In the genomic region with DNA sequence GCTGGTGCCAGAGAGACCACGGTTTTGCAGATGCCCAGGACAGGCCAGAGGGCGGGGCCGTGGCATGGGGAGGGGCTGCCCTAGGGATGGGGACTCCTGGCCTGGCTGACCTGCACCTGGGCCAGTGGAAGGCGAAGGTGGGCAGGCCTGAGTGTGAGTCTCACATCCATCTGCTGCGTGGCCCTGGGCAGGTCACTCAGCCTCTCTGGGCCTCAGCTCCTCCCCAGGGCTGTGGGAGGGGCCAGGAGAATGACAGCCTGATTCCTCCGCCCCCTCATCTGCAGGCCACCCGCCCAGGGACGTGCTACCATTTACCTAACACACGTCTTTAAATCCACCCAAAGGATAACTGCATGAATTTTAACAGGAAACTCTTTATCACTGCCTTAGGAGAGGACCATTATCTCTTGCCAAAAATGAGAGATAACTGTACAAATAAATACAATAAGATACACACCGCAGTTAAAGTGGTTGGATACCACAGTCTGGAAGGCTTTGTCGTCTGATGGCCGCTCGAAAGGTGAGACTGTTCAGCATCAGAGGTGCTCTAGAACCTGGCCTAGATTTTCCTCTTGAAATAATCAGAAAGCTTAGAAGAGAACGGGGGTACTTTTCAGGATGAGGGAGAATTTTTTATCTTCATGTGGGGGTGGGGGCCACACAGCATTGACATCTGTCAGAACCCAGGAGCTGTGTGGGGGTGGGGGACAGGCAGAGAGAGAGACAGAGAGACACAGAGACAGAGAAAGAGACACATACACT, we compare ENCODE assay signal across 1 cellular context.
TF ChIP-seq lines count a peak whose summit lies in the region.

No MANE protein-coding gene starts in this region.

TF ChIP-seq in HEK293T, 16 proteins besides CTCF, POLR2A, EP300 and RAD21 (continued from another document):
- TF ChIP-seq, protein P1, sequence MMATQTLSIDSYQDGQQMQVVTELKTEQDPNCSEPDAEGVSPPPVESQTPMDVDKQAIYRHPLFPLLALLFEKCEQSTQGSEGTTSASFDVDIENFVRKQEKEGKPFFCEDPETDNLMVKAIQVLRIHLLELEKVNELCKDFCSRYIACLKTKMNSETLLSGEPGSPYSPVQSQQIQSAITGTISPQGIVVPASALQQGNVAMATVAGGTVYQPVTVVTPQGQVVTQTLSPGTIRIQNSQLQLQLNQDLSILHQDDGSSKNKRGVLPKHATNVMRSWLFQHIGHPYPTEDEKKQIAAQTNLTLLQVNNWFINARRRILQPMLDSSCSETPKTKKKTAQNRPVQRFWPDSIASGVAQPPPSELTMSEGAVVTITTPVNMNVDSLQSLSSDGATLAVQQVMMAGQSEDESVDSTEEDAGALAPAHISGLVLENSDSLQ (IDR thresholded peaks at IDR 0.05), result peak; percentile 85
